17 cellular contexts compared by ENCODE assay signal in genomic region chr1:10789392-10790154, GRCh38. TPM values are rescaled to one million over a fixed set of nuclear protein-coding genes. Genes with fewer than 3 reads are reported as not detected.
A peak's percentile ranks its signal among the peaks of the same experiment; 100 is the strongest.
DNase-seq lines count a peak whose midpoint lies in the region; ATAC-seq, FAIRE-seq and TF ChIP-seq lines count a peak whose summit lies in the region.
"Had no signal": no experiment of that assay in that cellular context is flagged by ENCODE, and none has a peak within 500 bp of the region (broad histone marks: within the 10 kb centered on the region; RNA-seq: fewer than 3 reads in every experiment).

No MANE protein-coding gene starts in this region.

- H3K9me3 Mint-ChIP-seq in natural killer cell treated with Interleukin-12 subunit alpha and Interleukin-12 subunit beta and Interleukin-15 and Interleukin-18, amount 100 ng/mL, for 72 hours, result no peaks in the 10 kb centered on the region
- no peaks in the 10 kb centered on the region for H3K9me3 Mint-ChIP-seq in natural killer cell
- H3K9me3 Mint-ChIP-seq: activated T-helper 1 cell treated with anti-CD3 and anti-CD28 coated beads, Interleukin-12 subunit alpha, Interleukin-12 subunit beta, Interleukin-2, Interleukin-4 antibody, amounts not matched to agents 30 ng/mL and 10 ng/mL and 1 ng/mL, durations not matched to agents 14 hours and 24 hours and 36 hours; CD8-positive, alpha-beta T cell had no signal

- no peak for ATAC-seq in natural killer cell treated with Interleukin-12 subunit alpha and Interleukin-12 subunit beta and Interleukin-15 and Interleukin-18, amount 100 ng/mL, for 72 hours
- ATAC-seq in natural killer cell (no peak), K562 (no peak), HG02973 (IDR thresholded peaks at IDR 0.05; ENCODE audit: unreplicated experiment) (no peak)
- ATAC-seq: CD8-positive, alpha-beta T cell had no signal

- H4K20me1 ChIP-seq in K562 (replicated peaks; ENCODE audit: control insufficient read depth, insufficient read depth, low read length), result peaks cover 21% of the 10 kb centered on the region

- no peak overlapping the region for H3K27ac Mint-ChIP-seq in natural killer cell treated with Interleukin-12 subunit alpha and Interleukin-12 subunit beta and Interleukin-15 and Interleukin-18, amount 100 ng/mL, for 72 hours
- H3K27ac Mint-ChIP-seq in natural killer cell, result no peak overlapping the region
- H3K27ac Mint-ChIP-seq: activated T-helper 1 cell treated with anti-CD3 and anti-CD28 coated beads, Interleukin-12 subunit alpha, Interleukin-12 subunit beta, Interleukin-2, Interleukin-4 antibody, amounts not matched to agents 30 ng/mL and 10 ng/mL and 1 ng/mL, durations not matched to agents 14 hours and 24 hours and 36 hours; CD8-positive, alpha-beta T cell; IgD-negative memory B cell had no signal

- no peak overlapping the region for H3K9ac ChIP-seq in K562 (ENCODE audit: insufficient read depth in 1 of 2, low read depth in 2 of 2, low read length in 2 of 2)

- peaks cover 27 to 28% of the 10 kb centered on the region in 2 donors for H3K27me3 Mint-ChIP-seq in natural killer cell treated with Interleukin-12 subunit alpha and Interleukin-12 subunit beta and Interleukin-15 and Interleukin-18, amount 100 ng/mL, for 72 hours
- H3K27me3 Mint-ChIP-seq in natural killer cell (ENCODE audit: low read depth in 2 of 2), result peaks cover 15 to 27% of the 10 kb centered on the region in 2 donors

- no peak overlapping the region for H3K4me3 ChIP-seq in K562
- no peak overlapping the region for H3K4me3 ChIP-seq in prostate gland
- H3K4me3 ChIP-seq: HAP-1, lung, MG63, vagina had no signal

- 19% methylated on average over 16 of the region's 18 CpGs for WGBS in K562 (ENCODE audit: insufficient coverage, low coverage, missing lambda C conversion rate)
- WGBS in prostate gland, result 65% methylated on average over 18 of the region's 18 CpGs

- TF ChIP-seq EP300 in K562 (IDR thresholded peaks at IDR 0.05; ENCODE audit: low read length), result no peak

- BruUV-seq in K562 (replicated peaks; lab: Mats Ljungman, UMichigan), result no TSS peak

- H2AFZ ChIP-seq in K562 (ENCODE audit: low read depth, low read length), result no peak overlapping the region

- CTCF ChIA-PET in K562 (lab: Yijun Ruan, JAX; ENCODE audit: low intra/inter-chr PET ratio), result no interaction called here

- H3K4me1 ChIP-seq in K562 (replicated peaks in 1 of 2; ENCODE audit: control insufficient read depth in 2 of 2, insufficient read depth in 2 of 2, low read length in 2 of 2) (peaks cover 0 to 14% of the 10 kb centered on the region in 2 experiments; a peak in 3 of 5 replicates), prostate gland (replicated peaks) (peaks cover 10% of the 10 kb centered on the region)
- H3K4me1 ChIP-seq: HAP-1 had no signal

- TF ChIP-seq POLR2A in K562 (conservative IDR thresholded peaks at IDR 0.05) (no peak), prostate gland (IDR thresholded peaks at IDR 0.05) (no peak)

- no peak for TF ChIP-seq CTCF in natural killer cell (IDR thresholded peaks at IDR 0.05)
- no peak for TF ChIP-seq CTCF in K562 (IDR thresholded peaks at IDR 0.05 in 2 of 3, conservative IDR thresholded peaks at IDR 0.05 in 1 of 3; ENCODE audit: insufficient read depth in 2 of 3, low read depth in 1 of 3, low read length in 3 of 3)
- no peak for TF ChIP-seq CTCF in prostate gland (IDR thresholded peaks at IDR 0.05)

- H3K36me3 ChIP-seq in K562 (ENCODE audit: control insufficient read depth, insufficient read depth, low read length) (no peaks in the 10 kb centered on the region), prostate gland (no peaks in the 10 kb centered on the region)
- H3K36me3 ChIP-seq: HAP-1, MG63, vagina had no signal

- H3K27me3 ChIP-seq in K562 (ENCODE audit: control insufficient read depth in 2 of 2, insufficient read depth in 2 of 2, low read length in 2 of 2), result peaks cover 63% of the 10 kb centered on the region in 2 experiments
- H3K27me3 ChIP-seq in prostate gland (replicated peaks; ENCODE audit: insufficient read depth), result no peaks in the 10 kb centered on the region

- no peak overlapping the region for H3K4me2 ChIP-seq in K562 (ENCODE audit: insufficient read depth, low read length)

- FAIRE-seq in K562 (lab: Jason Lieb, UNC), result no peak
- FAIRE-seq: TTC549 had no signal

- intact Hi-C loops in natural killer cell (cut with micrococcal nuclease), result no loop called here
- intact Hi-C loops in K562 (cut with micrococcal nuclease), result no loop called here
- intact Hi-C loops in prostate gland (cut with DNase I), result loop anchor here (5.0 kb wide), 1 partner anchor 97 kb away; no protein-coding TSS in a partner anchor
- intact Hi-C loops in posterior vena cava (cut with DNase I), result loop anchor here (5.0 to 10.0 kb wide), 2 partner anchors 275 to 1183 kb away; no protein-coding TSS in a partner anchor

- no peaks in the 10 kb centered on the region for H3K79me2 ChIP-seq in K562 (ENCODE audit: control insufficient read depth, insufficient read depth, low read length)

- H3K36me3 Mint-ChIP-seq in natural killer cell treated with Interleukin-12 subunit alpha and Interleukin-12 subunit beta and Interleukin-15 and Interleukin-18, amount 100 ng/mL, for 72 hours, result no peaks in the 10 kb centered on the region
- H3K36me3 Mint-ChIP-seq in natural killer cell, result no peaks in the 10 kb centered on the region
- H3K36me3 Mint-ChIP-seq: CD8-positive, alpha-beta T cell; IgD-negative memory B cell had no signal

- TF ChIP-seq RAD21 in K562 (CRISPR knock-in tag; conservative IDR thresholded peaks at IDR 0.05 in 1 of 2, IDR thresholded peaks at IDR 0.05 in 1 of 2), result no peak

- DNase-seq in natural killer cell treated with Interleukin-12 subunit alpha and Interleukin-12 subunit beta and Interleukin-15 and Interleukin-18, amount 100 ng/mL, for 72 hours (ENCODE audit: low spot score), result peak; percentile 10
- no peak for DNase-seq in natural killer cell
- DNase-seq in K562 (ENCODE audit: extremely low read depth in 1 of 4, low spot score in 3 of 4), result no peak
- no peak for DNase-seq in prostate gland (ENCODE audit: low spot score)
- no peak for DNase-seq in SIG-M5 treated with dmso at 0.1 percent for 504 hours (lab: John Stamatoyannopoulos, UW; ENCODE audit: unreplicated experiment)
- no peak for DNase-seq in posterior vena cava (ENCODE audit: low spot score)
- DNase-seq: activated CD4-positive, alpha-beta T cell treated with anti-CD3 and anti-CD28 coated beads for 4 hours; activated naive CD4-positive, alpha-beta T cell treated with anti-CD3 and anti-CD28 coated beads, Interleukin-2, amount 50 U/mL, for 16 hours; CD8-positive, alpha-beta T cell had no signal

- H3K4me3 Mint-ChIP-seq in natural killer cell treated with Interleukin-12 subunit alpha and Interleukin-12 subunit beta and Interleukin-15 and Interleukin-18, amount 100 ng/mL, for 72 hours, result no peak overlapping the region
- H3K4me3 Mint-ChIP-seq in natural killer cell, result no peak overlapping the region
- H3K4me3 Mint-ChIP-seq: activated T-helper 1 cell treated with anti-CD3 and anti-CD28 coated beads, Interleukin-12 subunit alpha, Interleukin-12 subunit beta, Interleukin-2, Interleukin-4 antibody, amounts not matched to agents 30 ng/mL and 10 ng/mL and 1 ng/mL, durations not matched to agents 14 hours and 24 hours and 36 hours; CD8-positive, alpha-beta T cell; IgD-negative memory B cell had no signal

- no peaks in the 10 kb centered on the region for H3K9me1 ChIP-seq in K562 (ENCODE audit: control insufficient read depth, insufficient read depth, low read length)

- POLR2A ChIA-PET in K562 (lab: Yijun Ruan, JAX), result interaction anchor here (0.7 to 0.8 kb wide), 3 partner anchors 20 to 182 kb away, joined by 3 to 5 read pairs (median 4); no protein-coding TSS in a partner anchor

- peaks cover 3 to 6% of the 10 kb centered on the region in 2 donors for H3K4me1 Mint-ChIP-seq in natural killer cell treated with Interleukin-12 subunit alpha and Interleukin-12 subunit beta and Interleukin-15 and Interleukin-18, amount 100 ng/mL, for 72 hours (ENCODE audit: low read depth in 2 of 2)
- H3K4me1 Mint-ChIP-seq in natural killer cell, result peaks cover 0 to 5% of the 10 kb centered on the region in 2 donors

- H3K27ac ChIP-seq in K562 (ENCODE audit: extremely low read depth, low read depth, low read length) (no peak overlapping the region), prostate gland (peak overlapping the region; percentile 92 to 96)
- H3K27ac ChIP-seq: vagina had no signal

- H3K9me3 ChIP-seq in K562 (replicated peaks; ENCODE audit: control insufficient read depth, insufficient read depth, low read depth, low read length) (no peaks in the 10 kb centered on the region; the same call in 1 of the 2 replicates), prostate gland (no peaks in the 10 kb centered on the region)
- H3K9me3 ChIP-seq: HAP-1, MG63, vagina had no signal

- in situ Hi-C loops in K562 (cut with MboI), result no loop called here

TF ChIP-seq in K562, 482 proteins besides CTCF, POLR2A, EP300 and RAD21:
- TF ChIP-seq MYC (IDR thresholded peaks at IDR 0.05; ENCODE audit: low read depth, low read length), result no peak
- 0 out of 2 replicates have a peak, but pooled peaks have one; percentile 30 for TF ChIP-seq MYC (CRISPR knock-in tag; IDR thresholded peaks at IDR 0.05; ENCODE audit: borderline replicate concordance, low read depth)
- no peak for TF ChIP-seq HIVEP1 (CRISPR knock-in tag; IDR thresholded peaks at IDR 0.05)

RNA-seq across cellular contexts. Expression of gene CASZ1, which starts 6.9 kb away (rescaled TPM):
- total RNA-seq in natural killer cell treated with Interleukin-12 subunit alpha and Interleukin-12 subunit beta and Interleukin-15 and Interleukin-18, amount 100 ng/mL, for 72 hours, result 10 to 100 TPM; 13.5 to 17.8 TPM
- total RNA-seq in natural killer cell (10 to 100 TPM; 55.9 to 83.0 (median 70.6) TPM), K562 (2014; rRNA removed) (1.1 and 2.2 TPM in 2 replicates), K562 (2014; rRNA removed; fragmentation: Illumina TruSeq; extraction: Trizol) (0.19 and 0.22 TPM in 2 replicates), K562 (2015; rRNA removed; fragmentation: Illumina TruSeq; extraction: Trizol) (0.64 and 0.87 TPM in 2 replicates), K562 (2021) (2.4 and 2.8 TPM in 2 replicates), prostate gland (10 to 100 TPM; 90.9 to 96.9 TPM), posterior vena cava (10 to 100 TPM; 18.4 to 21.5 TPM)
- 1.3 and 4.2 TPM in 2 replicates for total RNA-seq in K562 (2011; cell fraction: chromatin; rRNA removed; ENCODE audit: low replicate concordance)
- 2.4 and 2.7 TPM in 2 replicates for total RNA-seq in K562 (2011; cell fraction: nucleolus; rRNA removed)
- total RNA-seq in K562 (2011; cell fraction: nucleoplasm; rRNA removed), result 2.3 and 3.1 TPM in 2 replicates
- polyA plus RNA-seq in K562 (2011; rRNA removed) (0.52 and 1.5 TPM in 2 replicates), K562 (2014; fragmentation: Illumina TruSeq; extraction: Trizol) (0.65 and 1.00 TPM in 2 replicates), K562 (2014; fragmentation: Nextera tagmentation; extraction: Ambion mirVana) (under 1 TPM in 1 of 2 experiments, not detected in 1; 0.01 TPM), K562 (2014; rRNA removed) (3.1 and 4.0 TPM in 2 replicates)
- 1.1 and 1.2 TPM in 2 replicates for polyA plus RNA-seq in K562 (2011; cell fraction: cytosol; rRNA removed)
- 2.4 and 3.4 TPM in 2 replicates for polyA plus RNA-seq in K562 (2011; cell fraction: nucleus; rRNA removed)
- polyA plus RNA-seq in K562 (2012), result 0.77 and 2.0 TPM in 2 replicates
- polyA minus RNA-seq in K562 (2011; rRNA and poly(A)+ RNA removed), result 0.53 and 0.69 TPM in 2 replicates
- polyA minus RNA-seq in K562 (2011; cell fraction: cytosol; rRNA and poly(A)+ RNA removed), result 0.38 and 1.0 TPM in 2 replicates
- 1.9 and 2.1 TPM in 2 replicates for polyA minus RNA-seq in K562 (2011; cell fraction: nucleus; rRNA and poly(A)+ RNA removed)

Comparison
In these comparisons a context has a peak if more than half of its experiments do, and no peak if none do; other contexts are left out.
1. intact Hi-C loops: an anchor here in prostate gland (5.0 kb wide) and posterior vena cava (5.0 to 10.0 kb wide); none called in natural killer cell and K562.